Comparison of ENCODE assay signal across 8 cellular contexts in genomic region chr17:38667099-38667786, GRCh38. TPM values are rescaled to one million over a fixed set of nuclear protein-coding genes. Genes with fewer than 3 reads are reported as not detected.
DNase-seq lines count a peak whose midpoint lies in the region; ATAC-seq and TF ChIP-seq lines count a peak whose summit lies in the region.

No MANE protein-coding gene starts in this region.

- H3K9me3 ChIP-seq in AG04450 (ENCODE audit: control insufficient read depth, insufficient read depth, low read length) (no peaks in the 10 kb centered on the region), left lung (no peaks in the 10 kb centered on the region)

- CTCF ChIA-PET in AG04450 (lab: Charles Lee): interaction anchor here (0.6 to 4.6 kb wide), 25 partner anchors 8 to 702 kb away, joined by 3 to 77 read pairs (median 4); no protein-coding TSS in a partner anchor

- H3K27me3 ChIP-seq in AG04450 (ENCODE audit: control insufficient read depth, insufficient read depth, low read length): peaks cover 50% of the 10 kb centered on the region
- H3K27me3 ChIP-seq in left lung: peaks cover 24 to 55% of the 10 kb centered on the region in 2 donors

- no peak overlapping the region for H3K4me3 Mint-ChIP-seq in chondrocyte (ENCODE audit: unreplicated experiment)

- peak; percentile 90 for ATAC-seq in left lung
- no peak for ATAC-seq in omental fat pad (ENCODE audit: low FRiP score)

- POLR2A ChIA-PET in AG04450 (lab: Yijun Ruan, JAX): no interaction called here

- H3K36me3 ChIP-seq in left lung: no peaks in the 10 kb centered on the region

- TF ChIP-seq CTCF in AG04450 (IDR thresholded peaks at IDR 0.05; ENCODE audit: low read depth, low read length) (peak; percentile 100), WI38 (IDR thresholded peaks at IDR 0.05; ENCODE audit: low read depth, low read length) (peak; percentile 100), chondrocyte (IDR thresholded peaks at IDR 0.05) (peak; percentile 98), left lung (IDR thresholded peaks at IDR 0.05) (peak; percentile 96 to 100), omental fat pad (IDR thresholded peaks at IDR 0.05) (peak in 1 of 3 donors; percentile 93)

- H3K4me1 ChIP-seq in left lung: no peaks in the 10 kb centered on the region

- intact Hi-C loops in left lung (cut with DNase I): no loop called here

- H3K27me3 Mint-ChIP-seq in chondrocyte (ENCODE audit: low read depth): peaks cover 35% of the 10 kb centered on the region

- DNase-seq in AG04450 (ENCODE audit: low read depth, low spot score): peak; percentile 42
- peak; percentile 70 for DNase-seq in GM19238 (ENCODE audit: insufficient read length, low spot score)
- DNase-seq in NCI-H2227 treated with DMSO at 0.1 percent for 48 hours (lab: John Stamatoyannopoulos, UW): peak; percentile 75
- no peak for DNase-seq in chondrocyte (ENCODE audit: low spot score)
- peak in 1 of 2 donors; percentile 66 for DNase-seq in left lung
- peak; percentile 40 to 41 for DNase-seq in stimulated activated CD4-positive, alpha-beta T cell treated with anti-CD3 and anti-CD28 coated beads, Interleukin-4, amount 100 ng/mL, for 4 hours
- no peak for DNase-seq in omental fat pad (ENCODE audit: low spot score)

- H3K9me3 Mint-ChIP-seq in chondrocyte (ENCODE audit: low read depth): no peaks in the 10 kb centered on the region

- H3K36me3 Mint-ChIP-seq in chondrocyte (ENCODE audit: low read depth): no peaks in the 10 kb centered on the region

- H3K27ac ChIP-seq in AG04450 (ENCODE audit: low read depth, low read length) (no peak overlapping the region), left lung (no peak overlapping the region)

- no peaks in the 10 kb centered on the region for H3K4me1 Mint-ChIP-seq in chondrocyte (ENCODE audit: low read depth)

- H3K27ac Mint-ChIP-seq in chondrocyte (ENCODE audit: unreplicated experiment): no peak overlapping the region

- no peak overlapping the region for H3K4me3 ChIP-seq in AG04450 (ENCODE audit: low read depth, low read length)
- H3K4me3 ChIP-seq in WI38 (ENCODE audit: low read depth, low read length): no peak overlapping the region
- H3K4me3 ChIP-seq in left lung: no peak overlapping the region

RNA-seq across cellular contexts. Expression of gene EPOP, which starts 7.5 kb away (rescaled TPM):
- polyA plus RNA-seq in AG04450 (2011; rRNA removed): 0.16 and 0.17 TPM in 2 replicates
- not detected in 2 replicates for polyA minus RNA-seq in AG04450 (2011; rRNA and poly(A)+ RNA removed)
- total RNA-seq in chondrocyte (1.2 to 3.4 TPM (median 2.8 TPM) in 3 replicates), left lung (1 to 10 TPM; 1.5 to 2.1 TPM), omental fat pad (1 to 10 TPM in 2 of 4 donors, under 1 TPM in 2; 0.38 to 5.2 (median 1.5) TPM)

RNA-seq across cellular contexts. Expression of gene MLLT6, which starts 37.8 kb away (rescaled TPM):
- 16.4 and 17.3 TPM in 2 replicates for polyA plus RNA-seq in AG04450 (2011; rRNA removed)
- polyA minus RNA-seq in AG04450 (2011; rRNA and poly(A)+ RNA removed): 26.2 and 35.4 TPM in 2 replicates
- total RNA-seq in chondrocyte (44.9 to 64.2 TPM (median 50.0 TPM) in 3 replicates), left lung (100 to 1,000 TPM in 1 of 2 donors, 10 to 100 TPM in 1; 80.0 to 102 TPM), omental fat pad (100 to 1,000 TPM in 1 of 4 donors, 10 to 100 TPM in 3; 38.7 to 108 (median 54.8) TPM)

Comparison
In these comparisons a context has a peak if more than half of its experiments do, and no peak if none do; other contexts are left out.
1. DNase-seq: peak in AG04450 (single experiment), GM19238 (single experiment), NCI-H2227 treated with DMSO at 0.1 percent for 48 hours (single experiment) and stimulated activated CD4-positive, alpha-beta T cell treated with anti-CD3 and anti-CD28 coated beads, Interleukin-4, amount 100 ng/mL, for 4 hours (2 of 2); none in chondrocyte (single experiment) and omental fat pad (single experiment).